Comparison of ENCODE assay signal across 37 cellular contexts in the genomic region with DNA sequence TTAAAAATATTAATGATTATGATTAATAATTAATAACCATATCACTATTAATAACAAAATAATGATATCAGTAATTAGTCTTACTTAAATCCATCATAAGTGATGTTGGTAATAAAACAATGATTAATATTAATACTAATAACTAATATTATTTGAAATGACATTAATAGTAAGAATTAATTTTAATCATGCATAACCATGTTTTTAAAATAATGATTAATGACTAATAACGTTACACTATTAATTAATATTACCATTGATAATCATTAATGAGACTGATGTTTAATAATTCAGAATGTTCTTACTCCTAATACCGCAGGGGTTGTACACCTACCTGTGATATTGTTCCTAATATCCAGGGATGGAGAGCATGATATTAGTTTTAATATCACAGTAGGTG. TPM values are rescaled to one million over a fixed set of nuclear protein-coding genes. Genes with fewer than 3 reads are reported as not detected.
"Had no signal": no experiment of that assay in that cellular context is flagged by ENCODE, and none has a peak within 500 bp of the region (broad histone marks: within the 10 kb centered on the region; RNA-seq: fewer than 3 reads in every experiment).

No MANE protein-coding gene starts in this region.

- ATAC-seq: activated CD4-positive, alpha-beta T cell treated with anti-CD3 and anti-CD28 coated beads for 36 hours; activated CD8-positive, alpha-beta memory T cell treated with anti-CD3 and anti-CD28 coated beads, Interleukin-2, amount 10 ng/mL, durations not matched to agents 7 days and 5 days; activated CD8-positive, alpha-beta T cell treated with anti-CD3 and anti-CD28 coated beads, Interleukin-2, amount 10 ng/mL, durations not matched to agents 7 days and 5 days; activated naive CD8-positive, alpha-beta T cell treated with anti-CD3 and anti-CD28 coated beads, Interleukin-2, amount 50 U/mL, for 24 hours; body of pancreas; foreskin keratinocyte; gastroesophageal sphincter; heart right ventricle; T-helper 17 cell had no signal

- H3K4me3 Mint-ChIP-seq: activated CD4-positive, alpha-beta memory T cell treated with anti-CD3 and anti-CD28 coated beads for 36 hours; activated CD4-positive, alpha-beta T cell treated with anti-CD3 and anti-CD28 coated beads for 36 hours; activated CD4-positive, alpha-beta T cell treated with anti-CD3 and anti-CD28 coated beads, Interleukin-2, amount 10 ng/mL, durations not matched to agents 24 days and 14 days; activated CD8-positive, alpha-beta memory T cell treated with anti-CD3 and anti-CD28 coated beads, Interleukin-2, amount 10 ng/mL, durations not matched to agents 7 days and 5 days; activated CD8-positive, alpha-beta T cell treated with anti-CD3 and anti-CD28 coated beads, Interleukin-2, amount 10 ng/mL, durations not matched to agents 7 days and 5 days; activated naive CD4-positive, alpha-beta T cell treated with anti-CD3 and anti-CD28 coated beads for 36 hours; activated naive CD4-positive, alpha-beta T cell treated with anti-CD3 and anti-CD28 coated beads, Interleukin-2, amount 50 U/mL, for 24 hours; activated naive CD8-positive, alpha-beta T cell treated with anti-CD3 and anti-CD28 coated beads for 36 hours; activated naive CD8-positive, alpha-beta T cell treated with anti-CD3 and anti-CD28 coated beads, Interleukin-2, amount 50 U/mL, for 24 hours; activated T-helper 1 cell treated with anti-CD3 and anti-CD28 coated beads, Interleukin-12 subunit alpha, Interleukin-12 subunit beta, Interleukin-2, Interleukin-4 antibody, amounts not matched to agents 30 ng/mL and 10 ng/mL and 1 ng/mL, durations not matched to agents 14 hours and 24 hours and 36 hours; T-helper 17 cell; T-helper 2 cell treated with Interferon-gamma antibody and Interleukin-4, amounts not matched to agents 5 μg/mL and 100 μg/mL, for 36 hours had no signal

- H3K27ac Mint-ChIP-seq: activated CD4-positive, alpha-beta memory T cell treated with anti-CD3 and anti-CD28 coated beads for 36 hours; activated CD4-positive, alpha-beta T cell treated with anti-CD3 and anti-CD28 coated beads for 36 hours; activated CD4-positive, alpha-beta T cell treated with anti-CD3 and anti-CD28 coated beads, Interleukin-2, amount 10 ng/mL, durations not matched to agents 24 days and 14 days; activated CD8-positive, alpha-beta memory T cell treated with anti-CD3 and anti-CD28 coated beads, Interleukin-2, amount 10 ng/mL, durations not matched to agents 7 days and 5 days; activated CD8-positive, alpha-beta T cell treated with anti-CD3 and anti-CD28 coated beads, Interleukin-2, amount 10 ng/mL, durations not matched to agents 7 days and 5 days; activated naive CD4-positive, alpha-beta T cell treated with anti-CD3 and anti-CD28 coated beads for 36 hours; activated naive CD4-positive, alpha-beta T cell treated with anti-CD3 and anti-CD28 coated beads, Interleukin-2, amount 50 U/mL, for 24 hours; activated naive CD8-positive, alpha-beta T cell treated with anti-CD3 and anti-CD28 coated beads for 36 hours; activated naive CD8-positive, alpha-beta T cell treated with anti-CD3 and anti-CD28 coated beads, Interleukin-2, amount 50 U/mL, for 24 hours; activated T-helper 1 cell treated with anti-CD3 and anti-CD28 coated beads, Interleukin-12 subunit alpha, Interleukin-12 subunit beta, Interleukin-2, Interleukin-4 antibody, amounts not matched to agents 30 ng/mL and 10 ng/mL and 1 ng/mL, durations not matched to agents 14 hours and 24 hours and 36 hours; activated T-helper 2 cell treated with anti-CD3 and anti-CD28 coated beads, Interferon-gamma antibody, Interleukin-2, Interleukin-4, amounts not matched to agents 10 μg/mL and 5 μg/mL and 100 μg/mL, durations not matched to agents 14 hours and 24 hours and 36 hours; T-helper 17 cell; T-helper 2 cell treated with Interferon-gamma antibody and Interleukin-4, amounts not matched to agents 5 μg/mL and 100 μg/mL, for 36 hours had no signal

- H3K4me1 Mint-ChIP-seq: activated CD4-positive, alpha-beta T cell treated with anti-CD3 and anti-CD28 coated beads for 36 hours; activated CD4-positive, alpha-beta T cell treated with anti-CD3 and anti-CD28 coated beads, Interleukin-2, amount 10 ng/mL, durations not matched to agents 24 days and 14 days; activated CD8-positive, alpha-beta memory T cell treated with anti-CD3 and anti-CD28 coated beads, Interleukin-2, amount 10 ng/mL, durations not matched to agents 7 days and 5 days; activated naive CD4-positive, alpha-beta T cell treated with anti-CD3 and anti-CD28 coated beads, Interleukin-2, amount 50 U/mL, for 24 hours; activated naive CD8-positive, alpha-beta T cell treated with anti-CD3 and anti-CD28 coated beads for 36 hours; activated naive CD8-positive, alpha-beta T cell treated with anti-CD3 and anti-CD28 coated beads, Interleukin-2, amount 50 U/mL, for 24 hours had no signal

- DNase-seq: activated CD4-positive, alpha-beta memory T cell treated with anti-CD3 and anti-CD28 coated beads for 36 hours; activated CD4-positive, alpha-beta T cell treated with anti-CD3 and anti-CD28 coated beads, Interleukin-2, amount 10 ng/mL, durations not matched to agents 24 days and 14 days; activated CD4-positive, CD25-positive, alpha-beta regulatory T cell; activated CD4-positive, CD25-positive, alpha-beta regulatory T cell treated with anti-CD3 and anti-CD28 coated beads, Interleukin-2, amount 50 U/mL, for 72 hours; activated CD8-positive, alpha-beta memory T cell treated with anti-CD3 and anti-CD28 coated beads, Interleukin-2, amount 10 ng/mL, durations not matched to agents 7 days and 5 days; activated CD8-positive, alpha-beta memory T cell treated with anti-CD3 and anti-CD28 coated beads, Interleukin-2, amount 50 U/mL, for 4 hours; activated CD8-positive, alpha-beta T cell treated with anti-CD3 and anti-CD28 coated beads, Interleukin-2, amount 10 ng/mL, durations not matched to agents 7 days and 5 days; activated effector memory CD4-positive, alpha-beta T cell treated with anti-CD3 and anti-CD28 coated beads, Interleukin-2, amount 50 U/mL, for 16 hours; activated naive CD4-positive, alpha-beta T cell treated with anti-CD3 and anti-CD28 coated beads for 36 hours; activated naive CD8-positive, alpha-beta T cell treated with anti-CD3 and anti-CD28 coated beads for 36 hours; activated naive CD8-positive, alpha-beta T cell treated with anti-CD3 and anti-CD28 coated beads, Interleukin-2, amount 50 U/mL, for 24 hours; activated T-cell treated with anti-CD3 and anti-CD28 coated beads, Interleukin-2, amount 50 U/mL, for 1 hour; activated T-cell treated with anti-CD3 and anti-CD28 coated beads, Interleukin-2, amount 50 U/mL, for 48 hours; adrenal gland; amygdala; aorta; body of pancreas; caudate nucleus; colonic mucosa; effector CD8-positive, alpha-beta T cell; foreskin keratinocyte; heart right ventricle; T-helper 1 cell; T-helper 17 cell; T1000 had no signal

- H3K36me3 ChIP-seq: adrenal gland, colonic mucosa, esophagus muscularis mucosa, gastroesophageal sphincter, heart right ventricle had no signal

- H3K4me1 ChIP-seq: adrenal gland, body of pancreas, colonic mucosa, esophagus muscularis mucosa, foreskin keratinocyte, gastroesophageal sphincter, heart right ventricle had no signal

- H3K27ac ChIP-seq: adrenal gland, body of pancreas, colonic mucosa, esophagus muscularis mucosa, foreskin keratinocyte, gastroesophageal sphincter, heart right ventricle had no signal

- H3K9me3 ChIP-seq: adrenal gland, body of pancreas, colonic mucosa, esophagus muscularis mucosa, gastroesophageal sphincter, heart right ventricle had no signal

- H3K4me3 ChIP-seq: adrenal gland, body of pancreas, colonic mucosa, esophagus muscularis mucosa, gastroesophageal sphincter, heart right ventricle had no signal

- H3K36me3 Mint-ChIP-seq: activated CD4-positive, alpha-beta memory T cell treated with anti-CD3 and anti-CD28 coated beads for 36 hours; activated CD8-positive, alpha-beta memory T cell treated with anti-CD3 and anti-CD28 coated beads, Interleukin-2, amount 10 ng/mL, durations not matched to agents 7 days and 5 days; activated naive CD4-positive, alpha-beta T cell treated with anti-CD3 and anti-CD28 coated beads, Interleukin-2, amount 50 U/mL, for 24 hours; activated naive CD8-positive, alpha-beta T cell treated with anti-CD3 and anti-CD28 coated beads for 36 hours had no signal

- H3K9me3 Mint-ChIP-seq: activated CD4-positive, alpha-beta T cell treated with anti-CD3 and anti-CD28 coated beads, Interleukin-2, amount 10 ng/mL, durations not matched to agents 24 days and 14 days; activated T-helper 1 cell treated with anti-CD3 and anti-CD28 coated beads, Interleukin-12 subunit alpha, Interleukin-12 subunit beta, Interleukin-2, Interleukin-4 antibody, amounts not matched to agents 30 ng/mL and 10 ng/mL and 1 ng/mL, durations not matched to agents 14 hours and 24 hours and 36 hours; activated T-helper 2 cell treated with anti-CD3 and anti-CD28 coated beads, Interferon-gamma antibody, Interleukin-2, Interleukin-4, amounts not matched to agents 10 μg/mL and 5 μg/mL and 100 μg/mL, durations not matched to agents 14 hours and 24 hours and 36 hours; T-helper 2 cell treated with Interferon-gamma antibody and Interleukin-4, amounts not matched to agents 5 μg/mL and 100 μg/mL, for 36 hours had no signal

- H3K27me3 Mint-ChIP-seq: activated CD4-positive, alpha-beta T cell treated with anti-CD3 and anti-CD28 coated beads, Interleukin-2, amount 10 ng/mL, durations not matched to agents 24 days and 14 days; activated CD8-positive, alpha-beta memory T cell treated with anti-CD3 and anti-CD28 coated beads, Interleukin-2, amount 10 ng/mL, durations not matched to agents 7 days and 5 days; T-helper 17 cell had no signal

- H3K27me3 ChIP-seq: body of pancreas, colonic mucosa, foreskin keratinocyte had no signal

RNA-seq across cellular contexts. Expression of a gene that starts 53.4 kb away (rescaled TPM):
- total RNA-seq: activated CD4-positive, alpha-beta memory T cell treated with anti-CD3 and anti-CD28 coated beads for 36 hours; activated CD4-positive, alpha-beta T cell treated with anti-CD3 and anti-CD28 coated beads for 36 hours; activated CD4-positive, alpha-beta T cell treated with anti-CD3 and anti-CD28 coated beads, Interleukin-2, amount 10 ng/mL, durations not matched to agents 24 days and 14 days; activated CD8-positive, alpha-beta memory T cell treated with anti-CD3 and anti-CD28 coated beads for 36 hours; activated CD8-positive, alpha-beta memory T cell treated with anti-CD3 and anti-CD28 coated beads, Interleukin-2, amount 10 ng/mL, durations not matched to agents 7 days and 5 days; activated CD8-positive, alpha-beta T cell treated with anti-CD3 and anti-CD28 coated beads, Interleukin-2, amount 10 ng/mL, durations not matched to agents 7 days and 5 days; activated naive CD4-positive, alpha-beta T cell treated with anti-CD3 and anti-CD28 coated beads for 36 hours; activated naive CD8-positive, alpha-beta T cell treated with anti-CD3 and anti-CD28 coated beads for 36 hours; activated T-helper 1 cell treated with anti-CD3 and anti-CD28 coated beads, Interleukin-12 subunit alpha, Interleukin-12 subunit beta, Interleukin-2, Interleukin-4 antibody, amounts not matched to agents 30 ng/mL and 10 ng/mL and 1 ng/mL, durations not matched to agents 14 hours and 24 hours and 36 hours; activated T-helper 2 cell treated with anti-CD3 and anti-CD28 coated beads, Interferon-gamma antibody, Interleukin-2, Interleukin-4, amounts not matched to agents 10 μg/mL and 5 μg/mL and 100 μg/mL, durations not matched to agents 14 hours and 24 hours and 36 hours; adrenal gland; aorta; body of pancreas; chondrocyte; colonic mucosa; dermis microvascular lymphatic vessel endothelial cell; epithelial cell of proximal tubule; esophagus muscularis mucosa; foreskin keratinocyte; gastroesophageal sphincter; glomerular endothelial cell; heart right ventricle; T-helper 17 cell had no signal
- polyA plus RNA-seq: adrenal gland, aorta, foreskin keratinocyte, heart right ventricle had no signal
